Comparison of ENCODE assay signal across 8 cellular contexts in genomic region chr2:44044281-44044720, GRCh38. TPM values are rescaled to one million over a fixed set of nuclear protein-coding genes. Genes with fewer than 3 reads are reported as not detected.
DNase-seq lines count a peak whose midpoint lies in the region; ATAC-seq, FAIRE-seq and TF ChIP-seq lines count a peak whose summit lies in the region.

No MANE protein-coding gene starts in this region.

- peak; percentile 13 for FAIRE-seq in urothelium cell line (lab: Jason Lieb, UNC)

- DNase-seq in GM12865 (ENCODE audit: low read depth) (peak; percentile 82), NCI-H1092 (lab: John Stamatoyannopoulos, UW) (peak; percentile 70), SK-N-DZ (ENCODE audit: low spot score) (peak; percentile 88), glomerular endothelial cell (ENCODE audit: extremely low read depth, low read depth, low spot score) (peak; percentile 25), posterior vena cava (ENCODE audit: low spot score) (peak; percentile 94), urothelium cell line (ENCODE audit: low spot score) (peak; percentile 94)
- peak; percentile 37 to 66 (median 51) for DNase-seq in activated naive CD4-positive, alpha-beta T cell (lab: John Stamatoyannopoulos, UW)

- ATAC-seq in HG02610 (IDR thresholded peaks at IDR 0.05; ENCODE audit: unreplicated experiment), result peak; percentile 99

- intact Hi-C loops in posterior vena cava (cut with DNase I), result loop anchor here in 1 of 2 donors (5.0 kb wide), 1 partner anchor 913 kb away; no protein-coding TSS in a partner anchor

- TF ChIP-seq CTCF in GM12865 (IDR thresholded peaks at IDR 0.05; ENCODE audit: insufficient read depth, low read depth, low read length, missing control alignments), result peak; percentile 73

- no peak overlapping the region for H3K4me3 ChIP-seq in GM12865 (ENCODE audit: low read depth, low read length)

RNA-seq across cellular contexts. Expression of gene LRPPRC, which starts 48.5 kb away (rescaled TPM):
- 121 and 123 TPM in 2 replicates for polyA plus RNA-seq in SK-N-DZ (2014; cell fraction: cytosol; rRNA removed)
- polyA plus RNA-seq in SK-N-DZ (2014; cell fraction: nucleus; rRNA removed), result 89.4 and 125 TPM in 2 replicates
- total RNA-seq in glomerular endothelial cell (49.0 and 54.4 TPM in 2 replicates), posterior vena cava (10 to 100 TPM; 45.9 to 53.1 TPM)

Comparison
In these comparisons a context has a peak if more than half of its experiments do, and no peak if none do; other contexts are left out.
1. DNase-seq: peak in every context shown above with its lines; median percentile 94 in posterior vena cava; 94 in urothelium cell line; 88 in SK-N-DZ; 82 in GM12865; 70 in NCI-H1092; 51 in activated naive CD4-positive, alpha-beta T cell; 25 in glomerular endothelial cell.